ENCODE assay signal across 8 cellular contexts in the genomic region with DNA sequence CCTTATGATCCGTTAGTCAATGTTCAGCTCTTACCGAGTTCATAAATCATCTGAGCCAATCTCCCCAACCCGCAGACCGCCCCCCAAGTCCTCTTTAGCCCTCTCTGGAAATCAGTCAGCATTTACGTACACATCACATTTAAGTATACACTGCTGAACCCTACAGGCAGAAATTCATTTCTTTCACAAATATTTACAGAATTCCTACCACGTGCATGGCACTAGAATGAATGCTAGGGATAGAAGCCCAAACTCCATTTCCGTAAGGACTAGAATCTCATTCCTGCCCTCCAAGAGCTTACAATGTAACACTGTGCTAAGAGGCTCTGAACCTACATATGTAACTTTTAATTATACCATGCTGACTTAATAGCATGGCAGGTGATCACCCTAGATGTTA. TPM values are rescaled to one million over a fixed set of nuclear protein-coding genes. Genes with fewer than 3 reads are reported as not detected.
DNase-seq lines count a peak whose midpoint lies in the region; ATAC-seq and TF ChIP-seq lines count a peak whose summit lies in the region.

No MANE protein-coding gene starts in this region.

- TF ChIP-seq CTCF in HL-60 (IDR thresholded peaks at IDR 0.05; ENCODE audit: insufficient read depth, low read length) = no peak
- no peak for TF ChIP-seq CTCF in brain (conservative IDR thresholded peaks at IDR 0.05)

- H3K36me3 Mint-ChIP-seq in brain = peaks cover 17% of the 10 kb centered on the region

- peaks cover 67% of the 10 kb centered on the region for H3K4me1 Mint-ChIP-seq in brain

- H3K27ac ChIP-seq in HL-60 (replicated peaks) (no peak overlapping the region; the same call in 1 of the 2 replicates), mucosa of rectum (ENCODE audit: low read depth in 2 of 2, low read length in 2 of 2) (no peak overlapping the region)

- H3K36me3 ChIP-seq in mucosa of rectum (ENCODE audit: control insufficient read depth in 2 of 2, insufficient read depth in 2 of 2, low read length in 2 of 2) = peaks cover 8 to 18% of the 10 kb centered on the region in 2 donors

- peak overlapping the region; percentile 90 to 98 (median 97) for H3K27ac Mint-ChIP-seq in brain

- ATAC-seq in HG03175 (IDR thresholded peaks at IDR 0.05; ENCODE audit: unreplicated experiment) (no peak), GM19023 (IDR thresholded peaks at IDR 0.05; ENCODE audit: unreplicated experiment) (no peak), HG03039 (IDR thresholded peaks at IDR 0.05; ENCODE audit: unreplicated experiment) (no peak)

- H3K4me3 ChIP-seq in HL-60 (replicated peaks; ENCODE audit: insufficient read depth, low read length) (peak overlapping the region; percentile 96), mucosa of rectum (ENCODE audit: low read length in 2 of 2) (peak overlapping the region; percentile 81 to 88)

- H3K9me3 Mint-ChIP-seq in brain = no peaks in the 10 kb centered on the region

- H3K4me1 ChIP-seq in mucosa of rectum (ENCODE audit: control insufficient read depth in 2 of 2, insufficient read depth in 2 of 2, low read length in 2 of 2) = peaks cover 19 to 29% of the 10 kb centered on the region in 2 donors

- DNase-seq in AG08395 (ENCODE audit: low spot score) (peak; percentile 5), HL-60 (ENCODE audit: low read depth in 1 of 2, low spot score in 1 of 2) (no peak), NCI-H526 treated with DMSO at 0.1 percent for 48 hours (lab: John Stamatoyannopoulos, UW) (no peak)

- H3K27me3 ChIP-seq in HL-60 (ENCODE audit: insufficient read depth, poor library complexity, severe bottlenecking) = no peaks in the 10 kb centered on the region
- H3K27me3 ChIP-seq in mucosa of rectum (ENCODE audit: control insufficient read depth in 2 of 2, insufficient read depth in 2 of 2, low read length in 2 of 2) = no peaks in the 10 kb centered on the region

- peak overlapping the region; percentile 86 to 100 (median 97) for H3K4me3 Mint-ChIP-seq in brain

- H3K9ac ChIP-seq in mucosa of rectum (ENCODE audit: low read depth in 1 of 2, low read length in 2 of 2) = peak overlapping the region in 1 of 2 donors; percentile 7

- peaks cover 15% of the 10 kb centered on the region for H3K27me3 Mint-ChIP-seq in brain

- no peaks in the 10 kb centered on the region for H3K9me3 ChIP-seq in mucosa of rectum (ENCODE audit: control insufficient read depth in 2 of 2, low read length in 2 of 2)

RNA-seq across cellular contexts. Expression of a gene that starts 1.8 kb away (rescaled TPM):
- polyA plus RNA-seq in brain (ENCODE audit: insufficient read depth, low read depth, low replicate concordance) = 59.6 TPM

RNA-seq across cellular contexts. Expression of a gene that starts 21.8 kb away (rescaled TPM):
- polyA plus RNA-seq in brain (ENCODE audit: insufficient read depth, low read depth, low replicate concordance) = 0.58 TPM

RNA-seq across cellular contexts. Expression of a gene that starts 38.3 kb away (rescaled TPM):
- 137 TPM for polyA plus RNA-seq in brain (ENCODE audit: insufficient read depth, low read depth, low replicate concordance)
